ENCODE assay signal across 17 cellular contexts in genomic region chr5:74233571-74233970, GRCh38.
A peak's percentile ranks its signal among the peaks of the same experiment; 100 is the strongest.
DNase-seq lines count a peak whose midpoint lies in the region; ATAC-seq and TF ChIP-seq lines count a peak whose summit lies in the region.
"Had no signal": no experiment of that assay in that cellular context is flagged by ENCODE, and none has a peak within 500 bp of the region (broad histone marks: within the 10 kb centered on the region; RNA-seq: fewer than 3 reads in every experiment).

No MANE protein-coding gene starts in this region.

- 22 to 48% methylated on average over 1 of the region's 1 CpG for WGBS in esophagus squamous epithelium, 2 donors

- H3K36me3 ChIP-seq in MG63 (no peaks in the 10 kb centered on the region), vagina (no peaks in the 10 kb centered on the region), esophagus squamous epithelium (no peaks in the 10 kb centered on the region)
- H3K36me3 ChIP-seq: lower lobe of right lung, neural progenitor cell had no signal

- no peaks in the 10 kb centered on the region for H3K27me3 ChIP-seq in MG63
- H3K27me3 ChIP-seq in vagina = no peaks in the 10 kb centered on the region
- H3K27me3 ChIP-seq in esophagus squamous epithelium = no peaks in the 10 kb centered on the region
- H3K27me3 ChIP-seq: neural progenitor cell had no signal

- no peak for TF ChIP-seq CTCF in epithelial cell of esophagus (IDR thresholded peaks at IDR 0.05; ENCODE audit: insufficient read depth, low read depth, low read length, missing control alignments)
- TF ChIP-seq CTCF in vagina (IDR thresholded peaks at IDR 0.05) = no peak
- no peak for TF ChIP-seq CTCF in esophagus squamous epithelium (IDR thresholded peaks at IDR 0.05)

- DNase-seq in EH (ENCODE audit: low read depth) (peak; percentile 93), MG63 (peak; percentile 6), epithelial cell of esophagus (ENCODE audit: low read depth) (peak; percentile 86), non-pigmented ciliary epithelial cell (ENCODE audit: low read depth) (peak; percentile 42), vagina (ENCODE audit: extremely low spot score in 2 of 2) (no peak), esophagus squamous epithelium (lab: John Stamatoyannopoulos, UW) (no peak), NCI-H2107 (lab: John Stamatoyannopoulos, UW) (no peak)
- DNase-seq: activated CD4-positive, alpha-beta T cell treated with anti-CD3 and anti-CD28 coated beads, Interleukin-2, amount 10 ng/mL, durations not matched to agents 7 days and 5 days; aorta; CD4-positive, alpha-beta T cell; effector memory CD8-positive, alpha-beta T cell; hypothalamus; lower lobe of right lung; NCI-H510A treated with DMSO at 0.1 percent for 48 hours; stimulated activated naive CD8-positive, alpha-beta T cell treated with anti-CD3 and anti-CD28 coated beads, Interleukin-15, amount 100 ng/mL, for 72 hours had no signal

- no peak for ATAC-seq in GM18867 (IDR thresholded peaks at IDR 0.05; ENCODE audit: unreplicated experiment)
- ATAC-seq: effector memory CD8-positive, alpha-beta T cell; lower lobe of right lung; stimulated activated naive CD8-positive, alpha-beta T cell treated with anti-CD3 and anti-CD28 coated beads, Interleukin-15, amount 100 ng/mL, for 72 hours had no signal

- H3K4me3 ChIP-seq in MG63 (no peak overlapping the region), epithelial cell of esophagus (ENCODE audit: low read length) (no peak overlapping the region), vagina (no peak overlapping the region), esophagus squamous epithelium (no peak overlapping the region)
- H3K4me3 ChIP-seq: lower lobe of right lung, neural progenitor cell had no signal

- intact Hi-C loops in vagina (cut with DNase I) (no loop called here), esophagus squamous epithelium (cut with DNase I) (no loop called here)

- H3K4me1 ChIP-seq in vagina = no peaks in the 10 kb centered on the region
- no peaks in the 10 kb centered on the region for H3K4me1 ChIP-seq in esophagus squamous epithelium
- H3K4me1 ChIP-seq: lower lobe of right lung had no signal

- H3K27ac ChIP-seq in vagina = no peak overlapping the region
- no peak overlapping the region for H3K27ac ChIP-seq in esophagus squamous epithelium
- H3K27ac ChIP-seq: lower lobe of right lung, neural progenitor cell had no signal

- H3K9me3 ChIP-seq in MG63 = no peaks in the 10 kb centered on the region
- H3K9me3 ChIP-seq in vagina = no peaks in the 10 kb centered on the region
- no peaks in the 10 kb centered on the region for H3K9me3 ChIP-seq in esophagus squamous epithelium
- H3K9me3 ChIP-seq: lower lobe of right lung had no signal

- TF ChIP-seq POLR2A in vagina (IDR thresholded peaks at IDR 0.05) (no peak), esophagus squamous epithelium (IDR thresholded peaks at IDR 0.05) (no peak)

Comparison
In these comparisons a context has a peak if more than half of its experiments do, and no peak if none do; other contexts are left out.
1. DNase-seq: peak in EH (single experiment), MG63 (single experiment), epithelial cell of esophagus (single experiment) and non-pigmented ciliary epithelial cell (single experiment); none in vagina (0 of 2), esophagus squamous epithelium (single experiment) and NCI-H2107 (single experiment).